Comparison of ENCODE assay signal across 24 cellular contexts in genomic region chr10:30967654-30968421, GRCh38.
DNase-seq lines count a peak whose midpoint lies in the region; ATAC-seq and TF ChIP-seq lines count a peak whose summit lies in the region.
"Had no signal": no experiment of that assay in that cellular context is flagged by ENCODE, and none has a peak within 500 bp of the region (broad histone marks: within the 10 kb centered on the region; RNA-seq: fewer than 3 reads in every experiment).

No MANE protein-coding gene starts in this region.

- H3K36me3 ChIP-seq in KOPT-K1 (ENCODE audit: insufficient read depth, low read length) (no peaks in the 10 kb centered on the region), smooth muscle cell (ENCODE audit: low read depth) (no peaks in the 10 kb centered on the region), breast epithelium (no peaks in the 10 kb centered on the region)
- H3K36me3 ChIP-seq: heart right ventricle, pancreas, thoracic aorta had no signal

- H3K27me3 ChIP-seq in smooth muscle cell (ENCODE audit: low read depth) = no peaks in the 10 kb centered on the region
- no peaks in the 10 kb centered on the region for H3K27me3 ChIP-seq in breast epithelium
- H3K27me3 ChIP-seq: heart right ventricle, pancreas had no signal

- TF ChIP-seq POLR2A in breast epithelium (IDR thresholded peaks at IDR 0.05) = no peak

- H3K9ac ChIP-seq in smooth muscle cell (ENCODE audit: low read depth) = no peak overlapping the region

- H3K4me3 ChIP-seq in smooth muscle cell (no peak overlapping the region), breast epithelium (no peak overlapping the region)
- H3K4me3 ChIP-seq: heart right ventricle, pancreas, PC-9, thoracic aorta had no signal

- H3K9me3 Mint-ChIP-seq in endothelial cell (ENCODE audit: unreplicated experiment) (no peaks in the 10 kb centered on the region), mesothelial cell of epicardium (no peaks in the 10 kb centered on the region)
- H3K9me3 Mint-ChIP-seq: activated naive CD8-positive, alpha-beta T cell treated with anti-CD3 and anti-CD28 coated beads, Interleukin-2, amount 10 ng/mL, durations not matched to agents 7 days and 5 days; activated T-helper 17 cell treated with anti-CD3 and anti-CD28 coated beads, Interleukin-2, amount 50 U/mL, for 72 hours; CD8-positive, alpha-beta memory T cell; stimulated activated memory B cell treated with anti-CD40 and anti-IgM and Interleukin-4, amounts not matched to agents 10 μg/mL and 1 μg/mL and 100 μg/mL, for 72 hours had no signal

- H3K4me1 ChIP-seq in smooth muscle cell (ENCODE audit: low read depth) (peaks cover 7% of the 10 kb centered on the region), breast epithelium (no peaks in the 10 kb centered on the region)
- H3K4me1 ChIP-seq: pancreas had no signal

- H3K4me2 ChIP-seq in smooth muscle cell = peak overlapping the region; percentile 20
- H3K4me2 ChIP-seq: PC-9 had no signal

- H3K36me3 Mint-ChIP-seq in endothelial cell (ENCODE audit: low read depth, unreplicated experiment) (no peaks in the 10 kb centered on the region), mesothelial cell of epicardium (no peaks in the 10 kb centered on the region)
- H3K36me3 Mint-ChIP-seq: activated naive CD8-positive, alpha-beta T cell treated with anti-CD3 and anti-CD28 coated beads, Interleukin-2, amount 10 ng/mL, durations not matched to agents 7 days and 5 days had no signal

- H3K9me3 ChIP-seq in KOPT-K1 (ENCODE audit: insufficient read depth, low read length, poor library complexity, severe bottlenecking) (no peaks in the 10 kb centered on the region), smooth muscle cell (replicated peaks; ENCODE audit: low read depth) (no peaks in the 10 kb centered on the region), breast epithelium (no peaks in the 10 kb centered on the region)
- H3K9me3 ChIP-seq: heart right ventricle, pancreas, thoracic aorta had no signal

- intact Hi-C loops in breast epithelium (cut with DNase I; ENCODE audit: low total_unique reads) = no loop called here

- peaks cover 7% of the 10 kb centered on the region for H3F3A ChIP-seq in smooth muscle cell (ENCODE audit: low read depth)

- TF ChIP-seq CTCF in endothelial cell (IDR thresholded peaks at IDR 0.05; ENCODE audit: unreplicated experiment) (no peak), mesothelial cell of epicardium (IDR thresholded peaks at IDR 0.05; ENCODE audit: unreplicated experiment) (no peak), smooth muscle cell (IDR thresholded peaks at IDR 0.05; ENCODE audit: borderline replicate concordance, insufficient read depth, poor library complexity, severe bottlenecking) (no peak), breast epithelium (IDR thresholded peaks at IDR 0.05) (no peak)

- no peaks in the 10 kb centered on the region for H3K79me2 ChIP-seq in smooth muscle cell (ENCODE audit: low read depth)

- no peak for ATAC-seq in GM21367 (IDR thresholded peaks at IDR 0.05; ENCODE audit: unreplicated experiment)
- ATAC-seq: activated T-helper 17 cell treated with anti-CD3 and anti-CD28 coated beads, Interleukin-2, amount 50 U/mL, for 72 hours; esophagus mucosa; pancreas; stimulated activated memory B cell treated with anti-CD40 and anti-IgM and Interleukin-4, amounts not matched to agents 10 μg/mL and 1 μg/mL and 100 μg/mL, for 72 hours had no signal

- H3K27me3 Mint-ChIP-seq in endothelial cell (ENCODE audit: unreplicated experiment) (no peaks in the 10 kb centered on the region), mesothelial cell of epicardium (ENCODE audit: low read depth) (no peaks in the 10 kb centered on the region)
- H3K27me3 Mint-ChIP-seq: activated naive CD8-positive, alpha-beta T cell treated with anti-CD3 and anti-CD28 coated beads, Interleukin-2, amount 10 ng/mL, durations not matched to agents 7 days and 5 days; activated T-helper 17 cell treated with anti-CD3 and anti-CD28 coated beads, Interleukin-2, amount 50 U/mL, for 72 hours; CD8-positive, alpha-beta memory T cell; stimulated activated memory B cell treated with anti-CD40 and anti-IgM and Interleukin-4, amounts not matched to agents 10 μg/mL and 1 μg/mL and 100 μg/mL, for 72 hours had no signal

- H3K4me3 Mint-ChIP-seq in endothelial cell (ENCODE audit: unreplicated experiment) = no peak overlapping the region
- no peak overlapping the region for H3K4me3 Mint-ChIP-seq in mesothelial cell of epicardium
- H3K4me3 Mint-ChIP-seq: activated naive CD8-positive, alpha-beta T cell treated with anti-CD3 and anti-CD28 coated beads, Interleukin-2, amount 10 ng/mL, durations not matched to agents 7 days and 5 days; activated T-helper 17 cell treated with anti-CD3 and anti-CD28 coated beads, Interleukin-2, amount 50 U/mL, for 72 hours; CD8-positive, alpha-beta memory T cell; stimulated activated memory B cell treated with anti-CD40 and anti-IgM and Interleukin-4, amounts not matched to agents 10 μg/mL and 1 μg/mL and 100 μg/mL, for 72 hours had no signal

- H3K27ac ChIP-seq in KOPT-K1 (ENCODE audit: low read depth, low read length, poor library complexity, severe bottlenecking) (peak overlapping the region; percentile 66), smooth muscle cell (ENCODE audit: low read depth) (peak overlapping the region; percentile 16), breast epithelium (no peak overlapping the region)
- H3K27ac ChIP-seq: pancreas, PC-9, thoracic aorta had no signal

- WGBS in smooth muscle cell (ENCODE audit: low lambda C conversion rate) = 81% methylated on average over 6 of the region's 6 CpGs

- DNase-seq in endothelial cell (ENCODE audit: low spot score) = no peak
- DNase-seq in mesothelial cell of epicardium (ENCODE audit: low spot score in 2 of 2, unreplicated experiment in 2 of 2) = no peak
- DNase-seq in smooth muscle cell (lab: John Stamatoyannopoulos, UW; ENCODE audit: unreplicated experiment) = no peak
- no peak for DNase-seq in breast epithelium (ENCODE audit: low spot score in 2 of 2)
- DNase-seq in cerebellum (ENCODE audit: low spot score) = no peak
- DNase-seq in NOMO-1 treated with dmso at 0.1 percent for 144 hours (lab: John Stamatoyannopoulos, UW; ENCODE audit: unreplicated experiment) = no peak
- DNase-seq: activated CD4-positive, alpha-beta T cell treated with anti-CD3 and anti-CD28 coated beads, Interleukin-2, amount 50 U/mL, for 1 hour; activated naive CD8-positive, alpha-beta T cell treated with anti-CD3 and anti-CD28 coated beads, Interleukin-2, amount 10 ng/mL, durations not matched to agents 7 days and 5 days; CD8-positive, alpha-beta memory T cell; H7; heart right ventricle; KBM-7; NCI-H2029; NCI-H446; pancreas; PC-9; SIG-M5; T-helper 1 cell had no signal

- H3K4me1 Mint-ChIP-seq in endothelial cell (ENCODE audit: unreplicated experiment) (peaks cover 15% of the 10 kb centered on the region), mesothelial cell of epicardium (peaks cover 6% of the 10 kb centered on the region)

- no peaks in the 10 kb centered on the region for H4K20me1 ChIP-seq in smooth muscle cell (ENCODE audit: low read depth)

- H3K27ac Mint-ChIP-seq in endothelial cell (ENCODE audit: unreplicated experiment) (peak overlapping the region; percentile 88), mesothelial cell of epicardium (peak overlapping the region; percentile 93)
- H3K27ac Mint-ChIP-seq: activated naive CD8-positive, alpha-beta T cell treated with anti-CD3 and anti-CD28 coated beads, Interleukin-2, amount 10 ng/mL, durations not matched to agents 7 days and 5 days; CD8-positive, alpha-beta memory T cell; stimulated activated memory B cell treated with anti-CD40 and anti-IgM and Interleukin-4, amounts not matched to agents 10 μg/mL and 1 μg/mL and 100 μg/mL, for 72 hours had no signal

- H2AFZ ChIP-seq in smooth muscle cell (ENCODE audit: low read depth) = no peak overlapping the region
- H2AFZ ChIP-seq: PC-9 had no signal

Comparison
In these comparisons a context has a peak if more than half of its experiments do, and no peak if none do; other contexts are left out.
1. H3K27ac ChIP-seq: peak in KOPT-K1 (single experiment) and smooth muscle cell (single experiment); none in breast epithelium (0 of 2).